ENCODE assay signal across 28 cellular contexts in genomic region chr4:126191536-126191935, GRCh38.
"Had no signal": no experiment of that assay in that cellular context is flagged by ENCODE, and none has a peak within 500 bp of the region (broad histone marks: within the 10 kb centered on the region; RNA-seq: fewer than 3 reads in every experiment).

No MANE protein-coding gene starts in this region.

- H3K4me1 ChIP-seq: neural progenitor cell, parathyroid adenoma, right atrium auricular region, right lobe of liver, sigmoid colon, stomach, thyroid gland, tibial nerve, upper lobe of right lung, uterus had no signal

- H3K9me3 Mint-ChIP-seq: neural progenitor cell had no signal

- H3K9me3 ChIP-seq: ovary, right atrium auricular region, right lobe of liver, sigmoid colon, stomach, thoracic aorta, thyroid gland, tibial nerve, upper lobe of right lung, uterus had no signal

- H3K27me3 Mint-ChIP-seq: naive thymus-derived CD4-positive, alpha-beta T cell; progenitor cell of endocrine pancreas; stimulated activated naive B cell treated with anti-CD40 and anti-IgM and Interleukin-4, amounts not matched to agents 10 μg/mL and 1 μg/mL and 100 μg/mL, for 72 hours; stimulated activated naive CD8-positive, alpha-beta T cell treated with anti-CD3 and anti-CD28 coated beads, Interleukin-15, Interleukin-2, amounts not matched to agents 100 ng/mL and 50 ng/mL, for 24 hours; type B pancreatic cell had no signal

- H3K36me3 ChIP-seq: neural progenitor cell, ovary, right atrium auricular region, right lobe of liver, sigmoid colon, stomach, thoracic aorta, thyroid gland, tibial nerve, upper lobe of right lung, uterus had no signal

- H3K4me3 Mint-ChIP-seq: naive thymus-derived CD4-positive, alpha-beta T cell; natural killer cell; nephron; neural progenitor cell; stimulated activated effector memory CD8-positive, alpha-beta T cell treated with anti-CD3 and anti-CD28 coated beads, Interleukin-12 subunit alpha, Interleukin-12 subunit beta, amount 100 ng/mL, for 72 hours; stimulated activated naive B cell treated with anti-CD40 and anti-IgM and Interleukin-4, amounts not matched to agents 10 μg/mL and 1 μg/mL and 100 μg/mL, for 72 hours; stimulated activated naive CD8-positive, alpha-beta T cell treated with anti-CD3 and anti-CD28 coated beads, Interleukin-15, Interleukin-2, amounts not matched to agents 100 ng/mL and 50 ng/mL, for 24 hours; type B pancreatic cell had no signal

- H3K4me3 ChIP-seq: neural progenitor cell, ovary, right atrium auricular region, right lobe of liver, sigmoid colon, stomach, thoracic aorta, thyroid gland, tibial nerve, upper lobe of right lung, uterus had no signal

- ATAC-seq: naive thymus-derived CD4-positive, alpha-beta T cell; natural killer cell; right lobe of liver; stimulated activated effector memory CD8-positive, alpha-beta T cell treated with anti-CD3 and anti-CD28 coated beads, Interleukin-12 subunit alpha, Interleukin-12 subunit beta, amount 100 ng/mL, for 72 hours; stimulated activated naive B cell treated with anti-CD40 and anti-IgM and Interleukin-4, amounts not matched to agents 10 μg/mL and 1 μg/mL and 100 μg/mL, for 72 hours; upper lobe of right lung had no signal

- DNase-seq: naive thymus-derived CD4-positive, alpha-beta T cell; natural killer cell; occipital lobe; ovary; retina; right lobe of liver; sigmoid colon; small intestine; stimulated activated CD4-positive, alpha-beta T cell treated with anti-CD3 and anti-CD28 coated beads, Interleukin-15, amount 100 ng/mL, for 24 hours; stimulated activated CD4-positive, alpha-beta T cell treated with anti-CD3 and anti-CD28 coated beads, Interleukin-2, amount 100 ng/mL, for 24 hours; stimulated activated CD4-positive, alpha-beta T cell treated with anti-CD3 and anti-CD28 coated beads, Interleukin-2, amount 100 ng/mL, for 48 hours; stimulated activated CD4-positive, alpha-beta T cell treated with anti-CD3 and anti-CD28 coated beads, Interleukin-4, amount 100 ng/mL, for 24 hours; stimulated activated naive B cell treated with anti-CD40 and anti-IgM and Interleukin-4, amounts not matched to agents 10 μg/mL and 1 μg/mL and 100 μg/mL, for 72 hours; stimulated activated naive CD4-positive, alpha-beta T cell treated with Interleukin-2 at 50 U/mL for 16 hours; stomach; thyroid gland; upper lobe of right lung; uterus had no signal

- FAIRE-seq: small intestine had no signal

- H3K27ac ChIP-seq: neural progenitor cell, ovary, parathyroid adenoma, right atrium auricular region, right lobe of liver, sigmoid colon, stomach, thoracic aorta, thyroid gland, tibial nerve, upper lobe of right lung, uterus had no signal

- H3K36me3 Mint-ChIP-seq: natural killer cell; neural progenitor cell; stimulated activated effector memory CD8-positive, alpha-beta T cell treated with anti-CD3 and anti-CD28 coated beads, Interleukin-12 subunit alpha, Interleukin-12 subunit beta, amount 100 ng/mL, for 72 hours; stimulated activated naive B cell treated with anti-CD40 and anti-IgM and Interleukin-4, amounts not matched to agents 10 μg/mL and 1 μg/mL and 100 μg/mL, for 72 hours; type B pancreatic cell had no signal

- H3K4me1 Mint-ChIP-seq: naive thymus-derived CD4-positive, alpha-beta T cell; natural killer cell; nephron; neural progenitor cell; stimulated activated effector memory CD8-positive, alpha-beta T cell treated with anti-CD3 and anti-CD28 coated beads, Interleukin-12 subunit alpha, Interleukin-12 subunit beta, amount 100 ng/mL, for 72 hours; stimulated activated naive B cell treated with anti-CD40 and anti-IgM and Interleukin-4, amounts not matched to agents 10 μg/mL and 1 μg/mL and 100 μg/mL, for 72 hours had no signal

- H3K27me3 ChIP-seq: neural progenitor cell, ovary, right atrium auricular region, right lobe of liver, sigmoid colon, stomach, thyroid gland, tibial nerve, upper lobe of right lung, uterus had no signal

- H3K27ac Mint-ChIP-seq: naive thymus-derived CD4-positive, alpha-beta T cell; natural killer cell; nephron; neural progenitor cell; progenitor cell of endocrine pancreas; stimulated activated effector memory CD8-positive, alpha-beta T cell treated with anti-CD3 and anti-CD28 coated beads, Interleukin-12 subunit alpha, Interleukin-12 subunit beta, amount 100 ng/mL, for 72 hours; stimulated activated naive B cell treated with anti-CD40 and anti-IgM and Interleukin-4, amounts not matched to agents 10 μg/mL and 1 μg/mL and 100 μg/mL, for 72 hours; stimulated activated naive CD8-positive, alpha-beta T cell treated with anti-CD3 and anti-CD28 coated beads, Interleukin-15, Interleukin-2, amounts not matched to agents 100 ng/mL and 50 ng/mL, for 24 hours had no signal
